In genomic region chr1:161200992-161201827, GRCh38 we compare ENCODE assay signal across 8 cellular contexts. TPM values are rescaled to one million over a fixed set of nuclear protein-coding genes. Genes with fewer than 3 reads are reported as not detected.
DNase-seq lines count a peak whose midpoint lies in the region; ATAC-seq, FAIRE-seq and TF ChIP-seq lines count a peak whose summit lies in the region.

No MANE protein-coding gene starts in this region.

- H3K4me3 ChIP-seq in BLaER1, result peak overlapping the region; percentile 74
- H3K4me3 ChIP-seq in body of pancreas, result no peak overlapping the region

- 72 to 77% methylated on average over 13 of the region's 13 CpGs for WGBS in body of pancreas, 2 donors

- H3K9ac ChIP-seq in BLaER1, result peak overlapping the region; percentile 83

- no peak for TF ChIP-seq CTCF in body of pancreas (IDR thresholded peaks at IDR 0.05)

- H4K20me1 ChIP-seq in BLaER1, result no peaks in the 10 kb centered on the region

- H3K36me3 ChIP-seq in BLaER1 (peaks cover 28% of the 10 kb centered on the region), body of pancreas (replicated peaks in 1 of 2; ENCODE audit: insufficient read depth in 1 of 2, low read depth in 2 of 2) (peaks cover 0 to 4% of the 10 kb centered on the region in 2 donors)

- TF ChIP-seq POLR2A in body of pancreas (IDR thresholded peaks at IDR 0.05), result peak in 1 of 3 donors; percentile 4

- intact Hi-C loops in body of pancreas (cut with DNase I), result no loop called here

- H3K27ac ChIP-seq in BLaER1 (peak overlapping the region; percentile 86), body of pancreas (peak overlapping the region; percentile 88 to 96 (median 92))

- DNase-seq in KBM-7 (peak; percentile 62), body of pancreas (peak in 3 of 4 donors; percentile 26 to 55 (median 53)), left kidney (ENCODE audit: low read depth, low spot score) (peak; percentile 24), stromal cell of bone marrow (ENCODE audit: low read depth) (peak; percentile 65), frontal cortex (ENCODE audit: low spot score in 2 of 2) (no peak), HuH-7.5 (ENCODE audit: low spot score) (no peak)

- ATAC-seq in body of pancreas, result peak; percentile 2
- no peak for ATAC-seq in HG03342 (IDR thresholded peaks at IDR 0.05; ENCODE audit: unreplicated experiment)

- no peaks in the 10 kb centered on the region for H3K27me3 ChIP-seq in BLaER1
- H3K27me3 ChIP-seq in body of pancreas, result no peaks in the 10 kb centered on the region

- no peak for FAIRE-seq in frontal cortex (lab: Jason Lieb, UNC)

- H3K9me3 ChIP-seq in BLaER1 (no peaks in the 10 kb centered on the region), body of pancreas (no peaks in the 10 kb centered on the region)

- H3K4me2 ChIP-seq in BLaER1, result peak overlapping the region; percentile 88

- peaks cover 71% of the 10 kb centered on the region for H3K4me1 ChIP-seq in BLaER1
- peaks cover 32% of the 10 kb centered on the region for H3K4me1 ChIP-seq in body of pancreas

- in situ Hi-C loops in KBM-7 (cut with MboI; ENCODE audit: low pct_unique_long_range_greater_than_20kb, low sequenced_read_pairs), result no loop called here

RNA-seq across cellular contexts. Expression of gene NDUFS2, which starts 1.0 kb away (rescaled TPM):
- total RNA-seq in body of pancreas (10 to 100 TPM; 46.4 to 67.2 TPM), frontal cortex (143 TPM)

RNA-seq across cellular contexts. Expression of gene ADAMTS4, which starts 2.4 kb away (rescaled TPM):
- total RNA-seq in body of pancreas (1 to 10 TPM; 6.7 to 7.9 TPM), frontal cortex (0.41 TPM)

RNA-seq across cellular contexts. Expression of gene FCER1G, which starts 13.9 kb away (rescaled TPM):
- total RNA-seq in body of pancreas (10 to 100 TPM; 27.0 to 42.0 TPM), frontal cortex (2.0 TPM)

RNA-seq across cellular contexts. Expression of gene APOA2, which starts 22.2 kb away (rescaled TPM):
- total RNA-seq in body of pancreas (not detected), frontal cortex (not detected)

RNA-seq across cellular contexts. Expression of gene B4GALT3, which starts 23.9 kb away (rescaled TPM):
- 10 to 100 TPM; 20.2 to 29.3 TPM for total RNA-seq in body of pancreas
- total RNA-seq in frontal cortex, result 16.3 TPM

Comparison
In these comparisons a context has a peak if more than half of its experiments do, and no peak if none do; other contexts are left out.
1. DNase-seq: peak in KBM-7 (single experiment), body of pancreas (3 of 4), left kidney (single experiment) and stromal cell of bone marrow (single experiment); none in frontal cortex (0 of 2) and HuH-7.5 (single experiment).